Comparison of ENCODE assay signal across 35 cellular contexts in genomic region chr15:35994861-35995260, GRCh38.
"Had no signal": no experiment of that assay in that cellular context is flagged by ENCODE, and none has a peak within 500 bp of the region (broad histone marks: within the 10 kb centered on the region; RNA-seq: fewer than 3 reads in every experiment).

No MANE protein-coding gene starts in this region.

- H3K4me1 Mint-ChIP-seq: activated B cell treated with CpG ODN at 0.5 μM for 24 hours; activated naive CD4-positive, alpha-beta T cell treated with anti-CD3 and anti-CD28 coated beads, Interleukin-2, amount 50 U/mL, for 24 hours; activated naive CD8-positive, alpha-beta T cell treated with anti-CD3 and anti-CD28 coated beads for 36 hours; activated naive CD8-positive, alpha-beta T cell treated with anti-CD3 and anti-CD28 coated beads, Interleukin-2, amount 50 U/mL, for 24 hours; T-helper 17 cell had no signal

- DNase-seq: activated B cell treated with CpG ODN at 0.5 μM for 24 hours; activated CD4-positive, alpha-beta T cell treated with anti-CD3 and anti-CD28 coated beads for 48 hours; activated CD4-positive, alpha-beta T cell treated with anti-CD3 and anti-CD28 coated beads, Interleukin-2, amount 50 U/mL, for 1 hour; activated CD4-positive, alpha-beta T cell treated with anti-CD3 and anti-CD28 coated beads, Interleukin-2, amount 50 U/mL, for 48 hours; activated CD8-positive, alpha-beta memory T cell treated with anti-CD3 and anti-CD28 coated beads for 24 hours; activated CD8-positive, alpha-beta T cell treated with anti-CD3 and anti-CD28 coated beads for 36 hours; activated effector memory CD4-positive, alpha-beta T cell treated with anti-CD3 and anti-CD28 coated beads, Interleukin-2, amount 50 U/mL, for 16 hours; activated naive CD4-positive, alpha-beta T cell treated with anti-CD3 and anti-CD28 coated beads for 36 hours; activated naive CD8-positive, alpha-beta T cell treated with anti-CD3 and anti-CD28 coated beads for 36 hours; activated naive CD8-positive, alpha-beta T cell treated with anti-CD3 and anti-CD28 coated beads, Interleukin-2, amount 50 U/mL, for 24 hours; activated T-cell treated with anti-CD3 and anti-CD28 coated beads, Interleukin-2, amount 50 U/mL, for 48 hours; adrenal gland; amygdala; aorta; body of pancreas; caudate nucleus; cerebellar nuclear complex; effector CD4-positive, alpha-beta T cell; effector memory CD8-positive, alpha-beta T cell; esophagus squamous epithelium; foreskin fibroblast; heart right ventricle; T-helper 1 cell; T-helper 17 cell; T1000; WERI-Rb-1 had no signal

- H3K79me2 ChIP-seq: hepatocyte had no signal

- H3K27me3 Mint-ChIP-seq: activated B cell treated with CpG ODN at 0.5 μM for 24 hours; activated CD8-positive, alpha-beta T cell treated with anti-CD3 and anti-CD28 coated beads for 36 hours; activated naive CD4-positive, alpha-beta T cell treated with anti-CD3 and anti-CD28 coated beads, Interleukin-2, amount 50 U/mL, for 24 hours; activated naive CD8-positive, alpha-beta T cell treated with anti-CD3 and anti-CD28 coated beads, Interleukin-2, amount 50 U/mL, for 24 hours; dendritic cell treated with granulocyte-macrophage colony-stimulating factor and Interleukin-4, amounts not matched to agents 40 ng/mL and 50 ng/mL, for 4 days; effector memory CD8-positive, alpha-beta T cell; T-helper 17 cell had no signal

- H3K4me3 Mint-ChIP-seq: activated B cell treated with CpG ODN at 0.5 μM for 24 hours; activated CD8-positive, alpha-beta T cell treated with anti-CD3 and anti-CD28 coated beads for 36 hours; activated naive CD4-positive, alpha-beta T cell treated with anti-CD3 and anti-CD28 coated beads for 36 hours; activated naive CD4-positive, alpha-beta T cell treated with anti-CD3 and anti-CD28 coated beads, Interleukin-2, amount 50 U/mL, for 24 hours; activated naive CD8-positive, alpha-beta T cell treated with anti-CD3 and anti-CD28 coated beads for 36 hours; activated naive CD8-positive, alpha-beta T cell treated with anti-CD3 and anti-CD28 coated beads, Interleukin-2, amount 50 U/mL, for 24 hours; activated T-helper 1 cell treated with anti-CD3 and anti-CD28 coated beads, Interleukin-12 subunit alpha, Interleukin-12 subunit beta, Interleukin-2, Interleukin-4 antibody, amounts not matched to agents 30 ng/mL and 10 ng/mL and 1 ng/mL, durations not matched to agents 14 hours and 24 hours and 36 hours; dendritic cell treated with granulocyte-macrophage colony-stimulating factor and Interleukin-4, amounts not matched to agents 40 ng/mL and 50 ng/mL, for 4 days; effector memory CD8-positive, alpha-beta T cell; T-helper 17 cell; T-helper 2 cell treated with Interferon-gamma antibody and Interleukin-4, amounts not matched to agents 5 μg/mL and 100 μg/mL, for 36 hours had no signal

- H3K9me3 Mint-ChIP-seq: activated CD8-positive, alpha-beta T cell treated with anti-CD3 and anti-CD28 coated beads for 36 hours; activated naive CD4-positive, alpha-beta T cell treated with anti-CD3 and anti-CD28 coated beads for 36 hours; activated T-helper 1 cell treated with anti-CD3 and anti-CD28 coated beads, Interleukin-12 subunit alpha, Interleukin-12 subunit beta, Interleukin-2, Interleukin-4 antibody, amounts not matched to agents 30 ng/mL and 10 ng/mL and 1 ng/mL, durations not matched to agents 14 hours and 24 hours and 36 hours; T-helper 2 cell treated with Interferon-gamma antibody and Interleukin-4, amounts not matched to agents 5 μg/mL and 100 μg/mL, for 36 hours had no signal

- H3K4me3 ChIP-seq: adrenal gland, body of pancreas, coronary artery, esophagus squamous epithelium, gastroesophageal sphincter, heart right ventricle, hepatocyte had no signal

- H3K4me1 ChIP-seq: adrenal gland, esophagus squamous epithelium, gastroesophageal sphincter, heart right ventricle had no signal

- H2AFZ ChIP-seq: hepatocyte had no signal

- H3K36me3 ChIP-seq: adrenal gland, esophagus squamous epithelium, gastroesophageal sphincter, heart right ventricle, WERI-Rb-1 had no signal

- H3K9me3 ChIP-seq: adrenal gland, body of pancreas, esophagus squamous epithelium, gastroesophageal sphincter, heart right ventricle had no signal

- H3K27me3 ChIP-seq: adrenal gland, body of pancreas, esophagus squamous epithelium, gastroesophageal sphincter, heart right ventricle, hepatocyte had no signal

- H3K27ac Mint-ChIP-seq: activated B cell treated with CpG ODN at 0.5 μM for 24 hours; activated CD8-positive, alpha-beta T cell treated with anti-CD3 and anti-CD28 coated beads for 36 hours; activated naive CD4-positive, alpha-beta T cell treated with anti-CD3 and anti-CD28 coated beads for 36 hours; activated naive CD4-positive, alpha-beta T cell treated with anti-CD3 and anti-CD28 coated beads, Interleukin-2, amount 50 U/mL, for 24 hours; activated naive CD8-positive, alpha-beta T cell treated with anti-CD3 and anti-CD28 coated beads for 36 hours; activated naive CD8-positive, alpha-beta T cell treated with anti-CD3 and anti-CD28 coated beads, Interleukin-2, amount 50 U/mL, for 24 hours; activated T-helper 1 cell treated with anti-CD3 and anti-CD28 coated beads, Interleukin-12 subunit alpha, Interleukin-12 subunit beta, Interleukin-2, Interleukin-4 antibody, amounts not matched to agents 30 ng/mL and 10 ng/mL and 1 ng/mL, durations not matched to agents 14 hours and 24 hours and 36 hours; activated T-helper 2 cell treated with anti-CD3 and anti-CD28 coated beads, Interferon-gamma antibody, Interleukin-2, Interleukin-4, amounts not matched to agents 10 μg/mL and 5 μg/mL and 100 μg/mL, durations not matched to agents 14 hours and 24 hours and 36 hours; dendritic cell treated with granulocyte-macrophage colony-stimulating factor and Interleukin-4, amounts not matched to agents 40 ng/mL and 50 ng/mL, for 4 days; effector memory CD8-positive, alpha-beta T cell; T-helper 17 cell; T-helper 2 cell treated with Interferon-gamma antibody and Interleukin-4, amounts not matched to agents 5 μg/mL and 100 μg/mL, for 36 hours had no signal

- H3K4me2 ChIP-seq: hepatocyte had no signal

- H3K27ac ChIP-seq: adrenal gland, body of pancreas, coronary artery, epithelial cell of prostate, esophagus squamous epithelium, gastroesophageal sphincter, heart right ventricle, hepatocyte, WERI-Rb-1 had no signal

- H3K36me3 Mint-ChIP-seq: activated naive CD4-positive, alpha-beta T cell treated with anti-CD3 and anti-CD28 coated beads, Interleukin-2, amount 50 U/mL, for 24 hours; activated naive CD8-positive, alpha-beta T cell treated with anti-CD3 and anti-CD28 coated beads for 36 hours had no signal
